In genomic region chr4:10690185-10690907, GRCh38 we compare ENCODE assay signal across 20 cellular contexts. TPM values are rescaled to one million over a fixed set of nuclear protein-coding genes. Genes with fewer than 3 reads are reported as not detected.
DNase-seq lines count a peak whose midpoint lies in the region; ATAC-seq and TF ChIP-seq lines count a peak whose summit lies in the region.
"Had no signal": no experiment of that assay in that cellular context is flagged by ENCODE, and none has a peak within 500 bp of the region (broad histone marks: within the 10 kb centered on the region; RNA-seq: fewer than 3 reads in every experiment).

No MANE protein-coding gene starts in this region.

- H3K36me3 Mint-ChIP-seq in MCF 10A (ENCODE audit: insufficient read depth, unreplicated experiment) (no peaks in the 10 kb centered on the region), WTC11 (peaks cover 47% of the 10 kb centered on the region)
- H3K36me3 Mint-ChIP-seq: mesothelial cell of epicardium had no signal

- no peak overlapping the region for H3K4me3 Mint-ChIP-seq in MCF 10A (ENCODE audit: unreplicated experiment)
- no peak overlapping the region for H3K4me3 Mint-ChIP-seq in WTC11
- H3K4me3 Mint-ChIP-seq: mesothelial cell of epicardium had no signal

- intact Hi-C loops in MCF 10A (cut with micrococcal nuclease) = no loop called here

- peak; percentile 49 for ATAC-seq in GM18498 (IDR thresholded peaks at IDR 0.05; ENCODE audit: unreplicated experiment)
- ATAC-seq in GM21723 (IDR thresholded peaks at IDR 0.05; ENCODE audit: unreplicated experiment) = peak; percentile 44
- ATAC-seq in HG03442 (IDR thresholded peaks at IDR 0.05; ENCODE audit: unreplicated experiment) = peak; percentile 33
- no peak for ATAC-seq in GM21786 (IDR thresholded peaks at IDR 0.05; ENCODE audit: unreplicated experiment)
- no peak for ATAC-seq in WTC11

- TF ChIP-seq CTCF in MCF 10A (IDR thresholded peaks at IDR 0.05; ENCODE audit: unreplicated experiment) = no peak
- no peak for TF ChIP-seq CTCF in WTC11 (IDR thresholded peaks at IDR 0.05)

- POLR2A ChIA-PET in MCF 10A (lab: Yijun Ruan, JAX) = interaction anchor here (0.6 kb wide), 1 partner anchor 376 kb away, joined by 3 read pairs; no protein-coding TSS in a partner anchor
- POLR2A ChIA-PET in WTC11 (lab: Charles Lee) = no interaction called here

- no peaks in the 10 kb centered on the region for H3K27me3 Mint-ChIP-seq in MCF 10A (ENCODE audit: insufficient read depth, unreplicated experiment)
- no peaks in the 10 kb centered on the region; the same call in 1 of the 2 replicates for H3K27me3 Mint-ChIP-seq in WTC11 (ENCODE audit: low read depth)

- H3K4me1 Mint-ChIP-seq in MCF 10A (ENCODE audit: insufficient read depth, unreplicated experiment) (no peaks in the 10 kb centered on the region), WTC11 (peaks cover 2% of the 10 kb centered on the region)

- no TSS peak for BruUV-seq in MCF 10A (replicated peaks; lab: Mats Ljungman, UMichigan)

- H3K27ac Mint-ChIP-seq in MCF 10A (ENCODE audit: low read depth, unreplicated experiment) (no peak overlapping the region), WTC11 (no peak overlapping the region)
- H3K27ac Mint-ChIP-seq: mesothelial cell of epicardium had no signal

- H3K9me3 Mint-ChIP-seq in MCF 10A (ENCODE audit: unreplicated experiment) (peaks cover 38% of the 10 kb centered on the region), WTC11 (peaks cover 76% of the 10 kb centered on the region)

- peak; percentile 13 for DNase-seq in OCI-M1 (lab: John Stamatoyannopoulos, UW)
- no peak for DNase-seq in mesenteric fat pad (ENCODE audit: low spot score)
- no peak for DNase-seq in MCF 10A (ENCODE audit: unreplicated experiment)
- no peak for DNase-seq in WTC11 (ENCODE audit: low spot score)
- DNase-seq: activated CD4-positive, alpha-beta T cell treated with anti-CD3 and anti-CD28 coated beads for 1 hour; activated gamma-delta T cell; colonic mucosa; foreskin fibroblast; GF-D8; IMR-90; Right ventricle myocardium superior; sigmoid colon; stimulated activated CD4-positive, alpha-beta T cell treated with anti-CD3 and anti-CD28 coated beads, Interleukin-2, amount 100 ng/mL, for 24 hours had no signal

- CTCF ChIA-PET in MCF 10A (lab: Yijun Ruan, JAX) = interaction anchor here (0.6 kb wide), 1 partner anchor 808 kb away, joined by 3 read pairs; no protein-coding TSS in a partner anchor
- CTCF ChIA-PET in WTC11 (lab: Charles Lee) = no interaction called here

TF ChIP-seq in WTC11, 78 proteins besides CTCF, POLR2A, EP300 and RAD21:
- TF ChIP-seq, protein P1, sequence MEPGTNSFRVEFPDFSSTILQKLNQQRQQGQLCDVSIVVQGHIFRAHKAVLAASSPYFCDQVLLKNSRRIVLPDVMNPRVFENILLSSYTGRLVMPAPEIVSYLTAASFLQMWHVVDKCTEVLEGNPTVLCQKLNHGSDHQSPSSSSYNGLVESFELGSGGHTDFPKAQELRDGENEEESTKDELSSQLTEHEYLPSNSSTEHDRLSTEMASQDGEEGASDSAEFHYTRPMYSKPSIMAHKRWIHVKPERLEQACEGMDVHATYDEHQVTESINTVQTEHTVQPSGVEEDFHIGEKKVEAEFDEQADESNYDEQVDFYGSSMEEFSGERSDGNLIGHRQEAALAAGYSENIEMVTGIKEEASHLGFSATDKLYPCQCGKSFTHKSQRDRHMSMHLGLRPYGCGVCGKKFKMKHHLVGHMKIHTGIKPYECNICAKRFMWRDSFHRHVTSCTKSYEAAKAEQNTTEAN (CRISPR knock-in tag; IDR thresholded peaks at IDR 0.05) = no peak
- TF ChIP-seq, protein P2, sequence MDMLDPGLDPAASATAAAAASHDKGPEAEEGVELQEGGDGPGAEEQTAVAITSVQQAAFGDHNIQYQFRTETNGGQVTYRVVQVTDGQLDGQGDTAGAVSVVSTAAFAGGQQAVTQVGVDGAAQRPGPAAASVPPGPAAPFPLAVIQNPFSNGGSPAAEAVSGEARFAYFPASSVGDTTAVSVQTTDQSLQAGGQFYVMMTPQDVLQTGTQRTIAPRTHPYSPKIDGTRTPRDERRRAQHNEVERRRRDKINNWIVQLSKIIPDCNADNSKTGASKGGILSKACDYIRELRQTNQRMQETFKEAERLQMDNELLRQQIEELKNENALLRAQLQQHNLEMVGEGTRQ (CRISPR knock-in tag; IDR thresholded peaks at IDR 0.05) = no peak
- no peak for TF ChIP-seq NR2C2 (CRISPR knock-in tag; IDR thresholded peaks at IDR 0.05)
- TF ChIP-seq, protein P3, sequence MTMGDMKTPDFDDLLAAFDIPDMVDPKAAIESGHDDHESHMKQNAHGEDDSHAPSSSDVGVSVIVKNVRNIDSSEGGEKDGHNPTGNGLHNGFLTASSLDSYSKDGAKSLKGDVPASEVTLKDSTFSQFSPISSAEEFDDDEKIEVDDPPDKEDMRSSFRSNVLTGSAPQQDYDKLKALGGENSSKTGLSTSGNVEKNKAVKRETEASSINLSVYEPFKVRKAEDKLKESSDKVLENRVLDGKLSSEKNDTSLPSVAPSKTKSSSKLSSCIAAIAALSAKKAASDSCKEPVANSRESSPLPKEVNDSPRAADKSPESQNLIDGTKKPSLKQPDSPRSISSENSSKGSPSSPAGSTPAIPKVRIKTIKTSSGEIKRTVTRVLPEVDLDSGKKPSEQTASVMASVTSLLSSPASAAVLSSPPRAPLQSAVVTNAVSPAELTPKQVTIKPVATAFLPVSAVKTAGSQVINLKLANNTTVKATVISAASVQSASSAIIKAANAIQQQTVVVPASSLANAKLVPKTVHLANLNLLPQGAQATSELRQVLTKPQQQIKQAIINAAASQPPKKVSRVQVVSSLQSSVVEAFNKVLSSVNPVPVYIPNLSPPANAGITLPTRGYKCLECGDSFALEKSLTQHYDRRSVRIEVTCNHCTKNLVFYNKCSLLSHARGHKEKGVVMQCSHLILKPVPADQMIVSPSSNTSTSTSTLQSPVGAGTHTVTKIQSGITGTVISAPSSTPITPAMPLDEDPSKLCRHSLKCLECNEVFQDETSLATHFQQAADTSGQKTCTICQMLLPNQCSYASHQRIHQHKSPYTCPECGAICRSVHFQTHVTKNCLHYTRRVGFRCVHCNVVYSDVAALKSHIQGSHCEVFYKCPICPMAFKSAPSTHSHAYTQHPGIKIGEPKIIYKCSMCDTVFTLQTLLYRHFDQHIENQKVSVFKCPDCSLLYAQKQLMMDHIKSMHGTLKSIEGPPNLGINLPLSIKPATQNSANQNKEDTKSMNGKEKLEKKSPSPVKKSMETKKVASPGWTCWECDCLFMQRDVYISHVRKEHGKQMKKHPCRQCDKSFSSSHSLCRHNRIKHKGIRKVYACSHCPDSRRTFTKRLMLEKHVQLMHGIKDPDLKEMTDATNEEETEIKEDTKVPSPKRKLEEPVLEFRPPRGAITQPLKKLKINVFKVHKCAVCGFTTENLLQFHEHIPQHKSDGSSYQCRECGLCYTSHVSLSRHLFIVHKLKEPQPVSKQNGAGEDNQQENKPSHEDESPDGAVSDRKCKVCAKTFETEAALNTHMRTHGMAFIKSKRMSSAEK (CRISPR knock-in tag; IDR thresholded peaks at IDR 0.05; ENCODE audit: borderline replicate concordance) = no peak
TF ChIP-seq in WTC11: peak in this region for 0.

RNA-seq across cellular contexts. Expression of gene CLNK, which starts 5.8 kb away (rescaled TPM):
- not detected for total RNA-seq in mesenteric fat pad
- not detected in 2 replicates for total RNA-seq in MCF 10A (2022)
- not detected in 3 replicates for total RNA-seq in WTC11 (2021)
- total RNA-seq: astrocyte, IMR-90, mesothelial cell of epicardium, osteoblast, Right ventricle myocardium superior, sigmoid colon had no signal

Comparison
In these comparisons a context has a peak if more than half of its experiments do, and no peak if none do; other contexts are left out.
1. ATAC-seq: peak in GM18498 (single experiment), GM21723 (single experiment) and HG03442 (single experiment); none in GM21786 (single experiment) and WTC11 (single experiment).